10 cellular contexts compared by ENCODE assay signal in the genomic region with DNA sequence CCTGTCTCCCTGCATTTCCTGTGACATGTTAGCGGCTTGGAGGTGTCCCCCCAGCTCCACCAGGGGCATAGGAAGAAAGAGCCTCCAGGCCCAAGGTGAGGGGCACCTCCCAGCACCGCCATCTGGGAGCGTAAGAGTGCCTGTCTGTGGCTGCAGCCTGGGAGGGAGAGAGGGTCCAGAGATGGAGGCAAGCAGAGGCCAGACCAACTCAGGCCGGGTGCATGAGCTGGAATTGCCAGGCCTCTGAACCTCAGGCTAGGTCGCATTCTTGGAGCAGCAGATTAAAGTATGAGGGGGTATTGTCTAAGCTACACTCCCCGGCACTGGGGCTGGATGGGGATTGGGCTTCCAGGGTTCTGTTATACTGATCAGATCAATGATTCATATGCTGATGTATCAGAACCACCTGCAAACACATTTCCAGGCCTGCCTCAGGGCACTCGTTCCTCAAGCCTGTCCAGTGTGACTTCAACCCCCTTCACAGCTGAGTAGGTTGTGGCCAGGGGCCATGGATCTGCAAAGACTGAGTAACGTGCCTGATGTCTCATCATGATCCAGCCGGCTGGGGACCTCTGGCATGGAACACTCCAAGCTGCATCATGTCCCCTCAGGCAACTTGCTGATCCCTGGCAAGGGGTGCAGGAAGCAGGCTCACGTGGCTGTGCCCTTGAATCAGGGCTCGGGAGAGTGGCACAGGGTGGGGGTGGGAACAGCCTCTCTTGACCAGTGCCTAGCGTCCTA.
DNase-seq lines count a peak whose midpoint lies in the region; ATAC-seq and TF ChIP-seq lines count a peak whose summit lies in the region.
"Had no signal": no experiment of that assay in that cellular context is flagged by ENCODE, and none has a peak within 500 bp of the region (broad histone marks: within the 10 kb centered on the region; RNA-seq: fewer than 3 reads in every experiment).

No MANE protein-coding gene starts in this region.

- no peaks in the 10 kb centered on the region for H3K79me2 ChIP-seq in neural progenitor cell (ENCODE audit: low read depth)

- H3K9me3 Mint-ChIP-seq in activated T-helper 1 cell treated with anti-CD3 and anti-CD28 coated beads, Interleukin-12 subunit alpha, Interleukin-12 subunit beta, Interleukin-2, Interleukin-4 antibody, amounts not matched to agents 30 ng/mL and 10 ng/mL and 1 ng/mL, durations not matched to agents 14 hours and 24 hours and 36 hours: peaks cover 5% of the 10 kb centered on the region
- H3K9me3 Mint-ChIP-seq in neural progenitor cell: peaks cover 10% of the 10 kb centered on the region

- H3K27ac ChIP-seq in heart right ventricle: peak overlapping the region; percentile 57 to 95 (median 82)
- peak overlapping the region; percentile 99 for H3K27ac ChIP-seq in right cardiac atrium (ENCODE audit: low read length)
- H3K27ac ChIP-seq in upper lobe of left lung: peak overlapping the region; percentile 70 to 86 (median 82)
- no peak overlapping the region for H3K27ac ChIP-seq in neural progenitor cell

- TF ChIP-seq POLR2A in upper lobe of left lung (IDR thresholded peaks at IDR 0.05): no peak

- H3K27me3 ChIP-seq in heart right ventricle (no peaks in the 10 kb centered on the region), right cardiac atrium (ENCODE audit: control insufficient read depth, insufficient read depth) (no peaks in the 10 kb centered on the region), upper lobe of left lung (no peaks in the 10 kb centered on the region), neural progenitor cell (no peaks in the 10 kb centered on the region)
- H3K27me3 ChIP-seq: left lung had no signal

- no peak for TF ChIP-seq EP300 in upper lobe of left lung (IDR thresholded peaks at IDR 0.05)

- no peaks in the 10 kb centered on the region for H3K36me3 Mint-ChIP-seq in activated T-helper 1 cell treated with anti-CD3 and anti-CD28 coated beads, Interleukin-12 subunit alpha, Interleukin-12 subunit beta, Interleukin-2, Interleukin-4 antibody, amounts not matched to agents 30 ng/mL and 10 ng/mL and 1 ng/mL, durations not matched to agents 14 hours and 24 hours and 36 hours (ENCODE audit: low read depth)
- peaks cover 5% of the 10 kb centered on the region for H3K36me3 Mint-ChIP-seq in neural progenitor cell

- no peaks in the 10 kb centered on the region for H3K27me3 Mint-ChIP-seq in activated T-helper 1 cell treated with anti-CD3 and anti-CD28 coated beads, Interleukin-12 subunit alpha, Interleukin-12 subunit beta, Interleukin-2, Interleukin-4 antibody, amounts not matched to agents 30 ng/mL and 10 ng/mL and 1 ng/mL, durations not matched to agents 14 hours and 24 hours and 36 hours (ENCODE audit: insufficient read depth)
- peaks cover 5% of the 10 kb centered on the region for H3K27me3 Mint-ChIP-seq in neural progenitor cell (ENCODE audit: insufficient read depth, low read depth)

- peak in 1 of 2 donors; percentile 14 for DNase-seq in heart right ventricle
- no peak for DNase-seq in Right ventricle myocardium inferior (ENCODE audit: missing footprints)
- no peak for DNase-seq in activated T-helper 1 cell treated with anti-CD3 and anti-CD28 coated beads, Interleukin-12 subunit alpha, Interleukin-12 subunit beta, Interleukin-2, Interleukin-4 antibody, amounts not matched to agents 30 ng/mL and 10 ng/mL and 1 ng/mL, durations not matched to agents 14 hours and 24 hours and 36 hours (ENCODE audit: low spot score)
- DNase-seq in right cardiac atrium: peak in 1 of 3 donors; percentile 56
- no peak for DNase-seq in upper lobe of left lung
- no peak for DNase-seq in neural progenitor cell (ENCODE audit: low spot score)
- DNase-seq in Ammon's horn (ENCODE audit: low spot score): no peak
- no peak for DNase-seq in effector CD8-positive, alpha-beta T cell (lab: John Stamatoyannopoulos, UW)
- DNase-seq: central memory CD4-positive, alpha-beta T cell had no signal

- H3K4me3 Mint-ChIP-seq in activated T-helper 1 cell treated with anti-CD3 and anti-CD28 coated beads, Interleukin-12 subunit alpha, Interleukin-12 subunit beta, Interleukin-2, Interleukin-4 antibody, amounts not matched to agents 30 ng/mL and 10 ng/mL and 1 ng/mL, durations not matched to agents 14 hours and 24 hours and 36 hours: no peak overlapping the region
- H3K4me3 Mint-ChIP-seq in neural progenitor cell: no peak overlapping the region

- no peaks in the 10 kb centered on the region for H3F3A ChIP-seq in neural progenitor cell (ENCODE audit: low read depth)

- H3K9ac ChIP-seq in neural progenitor cell: no peak overlapping the region

- no peak overlapping the region for H3K4me2 ChIP-seq in neural progenitor cell

- peaks cover 34% of the 10 kb centered on the region for H3K4me1 Mint-ChIP-seq in activated T-helper 1 cell treated with anti-CD3 and anti-CD28 coated beads, Interleukin-12 subunit alpha, Interleukin-12 subunit beta, Interleukin-2, Interleukin-4 antibody, amounts not matched to agents 30 ng/mL and 10 ng/mL and 1 ng/mL, durations not matched to agents 14 hours and 24 hours and 36 hours (ENCODE audit: low read depth)
- peaks cover 38% of the 10 kb centered on the region for H3K4me1 Mint-ChIP-seq in neural progenitor cell

- H4K20me1 ChIP-seq in neural progenitor cell (ENCODE audit: low read depth): no peaks in the 10 kb centered on the region

- H3K27ac Mint-ChIP-seq in activated T-helper 1 cell treated with anti-CD3 and anti-CD28 coated beads, Interleukin-12 subunit alpha, Interleukin-12 subunit beta, Interleukin-2, Interleukin-4 antibody, amounts not matched to agents 30 ng/mL and 10 ng/mL and 1 ng/mL, durations not matched to agents 14 hours and 24 hours and 36 hours: peak overlapping the region; percentile 89
- no peak overlapping the region for H3K27ac Mint-ChIP-seq in neural progenitor cell

- H3K4me1 ChIP-seq in heart right ventricle (peaks cover 27 to 87% (median 79%) of the 10 kb centered on the region in 9 donors), right cardiac atrium (ENCODE audit: control insufficient read depth, insufficient read depth, low read length) (peaks cover 36% of the 10 kb centered on the region), upper lobe of left lung (peaks cover 46 to 70% (median 57%) of the 10 kb centered on the region in 4 donors), neural progenitor cell (no peaks in the 10 kb centered on the region)

- WGBS in heart right ventricle, 2 donors: 72 to 76% methylated on average over 12 of the region's 12 CpGs
- WGBS in right cardiac atrium: 70% methylated on average over 12 of the region's 12 CpGs
- 75 to 79% methylated on average over 5 to 12 of the region's 12 CpGs for WGBS in upper lobe of left lung, 2 donors

- H3K9me3 ChIP-seq in heart right ventricle (peaks cover 0 to 11% (median 7%) of the 10 kb centered on the region in 11 donors), right cardiac atrium (ENCODE audit: control insufficient read depth, low read length) (no peaks in the 10 kb centered on the region), upper lobe of left lung (peaks cover 0 to 8% (median 3%) of the 10 kb centered on the region in 4 donors), neural progenitor cell (ENCODE audit: low read depth) (no peaks in the 10 kb centered on the region)

- ATAC-seq in heart right ventricle (no peak), Right ventricle myocardium inferior (no peak), right cardiac atrium (no peak), upper lobe of left lung (ENCODE audit: low FRiP score in 2 of 2) (no peak)
- ATAC-seq: left lung had no signal

- no peak overlapping the region for H3K4me3 ChIP-seq in heart right ventricle
- no peak overlapping the region for H3K4me3 ChIP-seq in right cardiac atrium (ENCODE audit: low read length)
- no peak overlapping the region for H3K4me3 ChIP-seq in upper lobe of left lung
- H3K4me3 ChIP-seq in neural progenitor cell: no peak overlapping the region
- H3K4me3 ChIP-seq: left lung had no signal

- no peak overlapping the region for H2AFZ ChIP-seq in neural progenitor cell (replicated peaks)

- TF ChIP-seq CTCF in heart right ventricle (IDR thresholded peaks at IDR 0.05): no peak
- TF ChIP-seq CTCF in upper lobe of left lung (IDR thresholded peaks at IDR 0.05): no peak
- no peak for TF ChIP-seq CTCF in neural progenitor cell (IDR thresholded peaks at IDR 0.05)

- intact Hi-C loops in heart right ventricle (cut with DNase I): loop anchor here in 5 of 10 donors (2.0 to 5.0 kb wide), 7 partner anchors 35 to 130 kb away; partner anchors contain the start of gene RHOB (in 1 of the 5)
- intact Hi-C loops in Right ventricle myocardium inferior (cut with DNase I): loop anchor here (5.0 kb wide), 1 partner anchor 125 kb away; no protein-coding TSS in a partner anchor
- intact Hi-C loops in activated T-helper 1 cell treated with anti-CD3 and anti-CD28 coated beads, Interleukin-12 subunit alpha, Interleukin-12 subunit beta, Interleukin-2, Interleukin-4 antibody, amounts not matched to agents 30 ng/mL and 10 ng/mL and 1 ng/mL, durations not matched to agents 14 hours and 24 hours and 36 hours (cut with micrococcal nuclease): loop anchor here (5.0 to 10.0 kb wide), 2 partner anchors 75 to 213 kb away; partner anchors contain the start of gene HS1BP3
- intact Hi-C loops in right cardiac atrium (cut with DNase I): loop anchor here in 2 of 4 donors (5.0 to 10.0 kb wide), 2 partner anchors 47 to 130 kb away; partner anchors contain the start of gene RHOB (in 1 of the 2)

- H3K36me3 ChIP-seq in heart right ventricle (no peaks in the 10 kb centered on the region), upper lobe of left lung (no peaks in the 10 kb centered on the region), neural progenitor cell (no peaks in the 10 kb centered on the region)
- H3K36me3 ChIP-seq: left lung had no signal
